8 cellular contexts compared by ENCODE assay signal in the genomic region with DNA sequence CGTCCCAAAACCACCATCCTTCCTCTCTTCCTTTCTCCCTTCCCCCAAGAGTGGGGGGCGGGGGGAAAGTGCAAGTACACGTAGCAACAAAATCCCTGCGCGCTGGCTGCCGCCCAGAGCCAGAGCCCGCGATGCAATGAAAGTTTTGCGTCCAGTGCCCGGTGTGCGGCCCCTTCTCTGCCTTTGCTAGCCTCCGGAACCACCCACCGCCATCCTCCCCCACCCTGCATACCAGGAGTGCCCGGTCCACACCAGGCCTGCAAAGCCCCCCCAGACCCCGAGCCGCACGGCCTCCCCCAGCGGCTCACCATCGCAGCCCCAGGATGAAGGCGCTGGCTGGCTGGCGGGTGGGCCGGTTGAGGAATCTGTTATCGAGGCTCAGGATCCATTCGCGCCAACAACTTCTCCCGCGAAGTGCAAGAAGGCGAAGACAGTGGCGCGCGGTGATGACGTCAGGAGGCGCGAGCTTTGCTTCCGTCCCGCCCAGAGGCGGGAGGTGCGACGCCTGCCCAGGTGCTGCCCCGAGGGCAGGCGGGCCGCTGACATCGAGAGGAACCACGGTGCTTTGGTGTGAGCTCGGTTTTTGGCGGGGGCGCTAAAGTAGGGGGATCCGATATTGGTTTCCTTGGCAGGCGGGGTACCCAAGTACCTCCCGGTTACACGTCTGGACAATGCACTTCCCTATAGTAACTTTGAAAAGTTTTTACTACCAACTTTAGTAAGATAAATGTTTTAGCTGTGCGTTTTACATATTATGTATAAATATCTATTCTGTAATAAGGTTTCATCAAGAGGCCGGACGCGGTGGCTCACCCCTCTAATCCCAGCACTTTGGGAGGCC. TPM values are rescaled to one million over a fixed set of nuclear protein-coding genes. Genes with fewer than 3 reads are reported as not detected.
DNase-seq lines count a peak whose midpoint lies in the region; ATAC-seq lines count a peak whose summit lies in the region.

A gene with protein sequence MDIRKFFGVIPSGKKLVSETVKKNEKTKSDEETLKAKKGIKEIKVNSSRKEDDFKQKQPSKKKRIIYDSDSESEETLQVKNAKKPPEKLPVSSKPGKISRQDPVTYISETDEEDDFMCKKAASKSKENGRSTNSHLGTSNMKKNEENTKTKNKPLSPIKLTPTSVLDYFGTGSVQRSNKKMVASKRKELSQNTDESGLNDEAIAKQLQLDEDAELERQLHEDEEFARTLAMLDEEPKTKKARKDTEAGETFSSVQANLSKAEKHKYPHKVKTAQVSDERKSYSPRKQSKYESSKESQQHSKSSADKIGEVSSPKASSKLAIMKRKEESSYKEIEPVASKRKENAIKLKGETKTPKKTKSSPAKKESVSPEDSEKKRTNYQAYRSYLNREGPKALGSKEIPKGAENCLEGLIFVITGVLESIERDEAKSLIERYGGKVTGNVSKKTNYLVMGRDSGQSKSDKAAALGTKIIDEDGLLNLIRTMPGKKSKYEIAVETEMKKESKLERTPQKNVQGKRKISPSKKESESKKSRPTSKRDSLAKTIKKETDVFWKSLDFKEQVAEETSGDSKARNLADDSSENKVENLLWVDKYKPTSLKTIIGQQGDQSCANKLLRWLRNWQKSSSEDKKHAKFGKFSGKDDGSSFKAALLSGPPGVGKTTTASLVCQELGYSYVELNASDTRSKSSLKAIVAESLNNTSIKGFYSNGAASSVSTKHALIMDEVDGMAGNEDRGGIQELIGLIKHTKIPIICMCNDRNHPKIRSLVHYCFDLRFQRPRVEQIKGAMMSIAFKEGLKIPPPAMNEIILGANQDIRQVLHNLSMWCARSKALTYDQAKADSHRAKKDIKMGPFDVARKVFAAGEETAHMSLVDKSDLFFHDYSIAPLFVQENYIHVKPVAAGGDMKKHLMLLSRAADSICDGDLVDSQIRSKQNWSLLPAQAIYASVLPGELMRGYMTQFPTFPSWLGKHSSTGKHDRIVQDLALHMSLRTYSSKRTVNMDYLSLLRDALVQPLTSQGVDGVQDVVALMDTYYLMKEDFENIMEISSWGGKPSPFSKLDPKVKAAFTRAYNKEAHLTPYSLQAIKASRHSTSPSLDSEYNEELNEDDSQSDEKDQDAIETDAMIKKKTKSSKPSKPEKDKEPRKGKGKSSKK (minus strand): TSS at position 432 of the 841 bp plus-strand sequence. CDS start 121 bp downstream, at position 311.

- H3K27me3 Mint-ChIP-seq in activated CD4-positive, alpha-beta T cell treated with anti-CD3 and anti-CD28 coated beads, Interleukin-2, amount 10 ng/mL, durations not matched to agents 7 days and 5 days = no peaks in the 10 kb centered on the region

- peaks cover 37% of the 10 kb centered on the region for H3K4me1 Mint-ChIP-seq in activated CD4-positive, alpha-beta T cell treated with anti-CD3 and anti-CD28 coated beads, Interleukin-2, amount 10 ng/mL, durations not matched to agents 7 days and 5 days

- H3K27ac Mint-ChIP-seq in activated CD4-positive, alpha-beta T cell treated with anti-CD3 and anti-CD28 coated beads, Interleukin-2, amount 10 ng/mL, durations not matched to agents 7 days and 5 days = peak within 1 kb of the TSS; percentile 96

- CTCF ChIA-PET in activated CD4-positive, alpha-beta T cell treated with anti-CD3 and anti-CD28 coated beads, Interleukin-2, amount 10 ng/mL, durations not matched to agents 7 days and 5 days (lab: Charles Lee) = interaction anchor here (0.6 to 2.1 kb wide), 5 partner anchors 10 to 54 kb away, joined by 3 to 15 read pairs (median 4); no protein-coding TSS in a partner anchor

- POLR2A ChIA-PET in activated CD4-positive, alpha-beta T cell treated with anti-CD3 and anti-CD28 coated beads, Interleukin-2, amount 10 ng/mL, durations not matched to agents 7 days and 5 days (lab: Charles Lee) = no interaction called here

- peaks cover 9% of the 10 kb centered on the region for H3K9me3 Mint-ChIP-seq in activated CD4-positive, alpha-beta T cell treated with anti-CD3 and anti-CD28 coated beads, Interleukin-2, amount 10 ng/mL, durations not matched to agents 7 days and 5 days

- H3K36me3 Mint-ChIP-seq in activated CD4-positive, alpha-beta T cell treated with anti-CD3 and anti-CD28 coated beads, Interleukin-2, amount 10 ng/mL, durations not matched to agents 7 days and 5 days (ENCODE audit: low read depth) = peaks cover 29% of the 10 kb centered on the region

- ATAC-seq in GM19025 (IDR thresholded peaks at IDR 0.05; ENCODE audit: low read depth, unreplicated experiment) (peak; percentile 80), HG03432 (IDR thresholded peaks at IDR 0.05; ENCODE audit: unreplicated experiment) (peak; percentile 89), left lobe of liver (peak; percentile 91)

- peak within 1 kb of the TSS; percentile 93 for H3K4me3 Mint-ChIP-seq in activated CD4-positive, alpha-beta T cell treated with anti-CD3 and anti-CD28 coated beads, Interleukin-2, amount 10 ng/mL, durations not matched to agents 7 days and 5 days

- DNase-seq in AG08396 (ENCODE audit: low spot score) (peak; percentile 89), NCI-H69 (lab: John Stamatoyannopoulos, UW) (peak; percentile 94), dedifferentiated amniotic fluid mesenchymal stem cell (ENCODE audit: extremely low spot score) (peak; percentile 89), left lobe of liver (ENCODE audit: low spot score) (peak; percentile 95)
- DNase-seq in activated CD4-positive, alpha-beta T cell treated with anti-CD3 and anti-CD28 coated beads, Interleukin-2, amount 10 ng/mL, durations not matched to agents 7 days and 5 days = peak; percentile 95
- peak; percentile 94 to 97 for DNase-seq in stimulated activated CD4-positive, alpha-beta T cell treated with anti-CD3 and anti-CD28 coated beads, Interleukin-2, amount 100 ng/mL, for 24 hours

RNA-seq across cellular contexts. Expression of the gene that starts here (rescaled TPM):
- 10 to 100 TPM; 78.3 to 96.5 TPM for total RNA-seq in activated CD4-positive, alpha-beta T cell treated with anti-CD3 and anti-CD28 coated beads, Interleukin-2, amount 10 ng/mL, durations not matched to agents 7 days and 5 days
- total RNA-seq in left lobe of liver = 16.1 TPM

Comparison
In these comparisons a context has a peak if more than half of its experiments do, and no peak if none do; other contexts are left out.
1. Peak in every context shown above with its lines: DNase-seq and ATAC-seq.